1 cellular context compared by ENCODE assay signal in the genomic region with DNA sequence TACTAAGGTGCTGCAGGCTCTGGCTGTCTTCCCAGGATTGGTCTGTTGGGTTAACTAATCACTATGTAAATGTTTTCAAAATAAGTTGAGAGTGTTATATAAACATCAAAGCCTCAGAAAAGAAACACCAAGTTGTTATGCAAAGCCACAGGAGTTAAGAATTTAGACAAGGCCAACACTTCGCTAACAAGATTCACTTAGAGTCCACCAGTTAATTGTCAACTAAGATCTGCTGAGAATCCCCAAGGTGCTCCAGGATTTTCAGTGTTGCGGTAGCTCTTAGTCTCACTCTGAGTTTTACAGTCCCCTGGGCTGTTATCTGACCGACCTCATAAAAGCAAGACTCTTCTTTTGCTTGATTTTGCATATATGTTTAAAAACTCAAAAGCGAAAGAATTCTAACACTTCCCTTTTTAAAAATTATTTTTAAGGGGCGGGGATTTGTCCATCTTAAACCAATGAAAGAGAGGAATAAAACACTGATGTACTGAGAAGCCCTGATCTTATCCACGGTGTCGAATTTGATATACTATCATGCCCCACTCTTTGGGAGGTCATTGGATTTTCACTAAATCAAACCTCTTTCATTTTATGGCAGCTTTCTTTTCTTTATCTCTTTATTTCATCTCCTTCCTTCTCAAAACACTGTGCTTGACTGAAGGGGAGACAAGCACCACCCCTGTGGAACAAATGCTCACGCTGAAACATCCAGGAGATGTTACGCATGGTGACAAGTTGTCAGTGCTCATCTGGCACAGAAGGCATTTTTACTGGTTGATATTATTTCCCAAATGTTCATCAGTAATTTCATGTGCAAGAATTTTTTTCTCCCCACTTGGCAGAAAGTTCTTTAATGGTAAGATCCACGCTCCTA.
TF ChIP-seq lines count a peak whose summit lies in the region.

No MANE protein-coding gene starts in this region.

TF ChIP-seq in GM12878, 131 proteins besides CTCF, POLR2A, EP300 and RAD21 (continued from another document):
- TF ChIP-seq, protein P1, sequence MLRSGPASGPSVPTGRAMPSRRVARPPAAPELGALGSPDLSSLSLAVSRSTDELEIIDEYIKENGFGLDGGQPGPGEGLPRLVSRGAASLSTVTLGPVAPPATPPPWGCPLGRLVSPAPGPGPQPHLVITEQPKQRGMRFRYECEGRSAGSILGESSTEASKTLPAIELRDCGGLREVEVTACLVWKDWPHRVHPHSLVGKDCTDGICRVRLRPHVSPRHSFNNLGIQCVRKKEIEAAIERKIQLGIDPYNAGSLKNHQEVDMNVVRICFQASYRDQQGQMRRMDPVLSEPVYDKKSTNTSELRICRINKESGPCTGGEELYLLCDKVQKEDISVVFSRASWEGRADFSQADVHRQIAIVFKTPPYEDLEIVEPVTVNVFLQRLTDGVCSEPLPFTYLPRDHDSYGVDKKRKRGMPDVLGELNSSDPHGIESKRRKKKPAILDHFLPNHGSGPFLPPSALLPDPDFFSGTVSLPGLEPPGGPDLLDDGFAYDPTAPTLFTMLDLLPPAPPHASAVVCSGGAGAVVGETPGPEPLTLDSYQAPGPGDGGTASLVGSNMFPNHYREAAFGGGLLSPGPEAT (IDR thresholded peaks at IDR 0.05; ENCODE audit: low read depth): peak; percentile 77
- TF ChIP-seq, protein P2, sequence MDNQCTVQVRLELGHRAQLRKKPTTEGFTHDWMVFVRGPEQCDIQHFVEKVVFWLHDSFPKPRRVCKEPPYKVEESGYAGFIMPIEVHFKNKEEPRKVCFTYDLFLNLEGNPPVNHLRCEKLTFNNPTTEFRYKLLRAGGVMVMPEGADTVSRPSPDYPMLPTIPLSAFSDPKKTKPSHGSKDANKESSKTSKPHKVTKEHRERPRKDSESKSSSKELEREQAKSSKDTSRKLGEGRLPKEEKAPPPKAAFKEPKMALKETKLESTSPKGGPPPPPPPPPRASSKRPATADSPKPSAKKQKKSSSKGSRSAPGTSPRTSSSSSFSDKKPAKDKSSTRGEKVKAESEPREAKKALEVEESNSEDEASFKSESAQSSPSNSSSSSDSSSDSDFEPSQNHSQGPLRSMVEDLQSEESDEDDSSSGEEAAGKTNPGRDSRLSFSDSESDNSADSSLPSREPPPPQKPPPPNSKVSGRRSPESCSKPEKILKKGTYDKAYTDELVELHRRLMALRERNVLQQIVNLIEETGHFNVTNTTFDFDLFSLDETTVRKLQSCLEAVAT (IDR thresholded peaks at IDR 0.05): no peak
- peak; percentile 86 for TF ChIP-seq RUNX3 (IDR thresholded peaks at IDR 0.05; ENCODE audit: low read length)
- no peak for TF ChIP-seq HDAC6 (IDR thresholded peaks at IDR 0.05; ENCODE audit: unreplicated experiment)
- TF ChIP-seq, protein P3, sequence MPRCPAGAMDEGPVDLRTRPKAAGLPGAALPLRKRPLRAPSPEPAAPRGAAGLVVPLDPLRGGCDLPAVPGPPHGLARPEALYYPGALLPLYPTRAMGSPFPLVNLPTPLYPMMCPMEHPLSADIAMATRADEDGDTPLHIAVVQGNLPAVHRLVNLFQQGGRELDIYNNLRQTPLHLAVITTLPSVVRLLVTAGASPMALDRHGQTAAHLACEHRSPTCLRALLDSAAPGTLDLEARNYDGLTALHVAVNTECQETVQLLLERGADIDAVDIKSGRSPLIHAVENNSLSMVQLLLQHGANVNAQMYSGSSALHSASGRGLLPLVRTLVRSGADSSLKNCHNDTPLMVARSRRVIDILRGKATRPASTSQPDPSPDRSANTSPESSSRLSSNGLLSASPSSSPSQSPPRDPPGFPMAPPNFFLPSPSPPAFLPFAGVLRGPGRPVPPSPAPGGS (IDR thresholded peaks at IDR 0.05; ENCODE audit: borderline replicate concordance, insufficient read depth, low read depth, low read length, poor library complexity, severe bottlenecking): peak; percentile 21
- TF ChIP-seq, protein P4, sequence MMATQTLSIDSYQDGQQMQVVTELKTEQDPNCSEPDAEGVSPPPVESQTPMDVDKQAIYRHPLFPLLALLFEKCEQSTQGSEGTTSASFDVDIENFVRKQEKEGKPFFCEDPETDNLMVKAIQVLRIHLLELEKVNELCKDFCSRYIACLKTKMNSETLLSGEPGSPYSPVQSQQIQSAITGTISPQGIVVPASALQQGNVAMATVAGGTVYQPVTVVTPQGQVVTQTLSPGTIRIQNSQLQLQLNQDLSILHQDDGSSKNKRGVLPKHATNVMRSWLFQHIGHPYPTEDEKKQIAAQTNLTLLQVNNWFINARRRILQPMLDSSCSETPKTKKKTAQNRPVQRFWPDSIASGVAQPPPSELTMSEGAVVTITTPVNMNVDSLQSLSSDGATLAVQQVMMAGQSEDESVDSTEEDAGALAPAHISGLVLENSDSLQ (IDR thresholded peaks at IDR 0.05): 0 out of 2 replicates have a peak, but pooled peaks have one; percentile 30
- TF ChIP-seq CREB1 (IDR thresholded peaks at IDR 0.05; ENCODE audit: low read depth): 0 out of 2 replicates have a peak, but pooled peaks have one; percentile 7
- TF ChIP-seq, protein P5, sequence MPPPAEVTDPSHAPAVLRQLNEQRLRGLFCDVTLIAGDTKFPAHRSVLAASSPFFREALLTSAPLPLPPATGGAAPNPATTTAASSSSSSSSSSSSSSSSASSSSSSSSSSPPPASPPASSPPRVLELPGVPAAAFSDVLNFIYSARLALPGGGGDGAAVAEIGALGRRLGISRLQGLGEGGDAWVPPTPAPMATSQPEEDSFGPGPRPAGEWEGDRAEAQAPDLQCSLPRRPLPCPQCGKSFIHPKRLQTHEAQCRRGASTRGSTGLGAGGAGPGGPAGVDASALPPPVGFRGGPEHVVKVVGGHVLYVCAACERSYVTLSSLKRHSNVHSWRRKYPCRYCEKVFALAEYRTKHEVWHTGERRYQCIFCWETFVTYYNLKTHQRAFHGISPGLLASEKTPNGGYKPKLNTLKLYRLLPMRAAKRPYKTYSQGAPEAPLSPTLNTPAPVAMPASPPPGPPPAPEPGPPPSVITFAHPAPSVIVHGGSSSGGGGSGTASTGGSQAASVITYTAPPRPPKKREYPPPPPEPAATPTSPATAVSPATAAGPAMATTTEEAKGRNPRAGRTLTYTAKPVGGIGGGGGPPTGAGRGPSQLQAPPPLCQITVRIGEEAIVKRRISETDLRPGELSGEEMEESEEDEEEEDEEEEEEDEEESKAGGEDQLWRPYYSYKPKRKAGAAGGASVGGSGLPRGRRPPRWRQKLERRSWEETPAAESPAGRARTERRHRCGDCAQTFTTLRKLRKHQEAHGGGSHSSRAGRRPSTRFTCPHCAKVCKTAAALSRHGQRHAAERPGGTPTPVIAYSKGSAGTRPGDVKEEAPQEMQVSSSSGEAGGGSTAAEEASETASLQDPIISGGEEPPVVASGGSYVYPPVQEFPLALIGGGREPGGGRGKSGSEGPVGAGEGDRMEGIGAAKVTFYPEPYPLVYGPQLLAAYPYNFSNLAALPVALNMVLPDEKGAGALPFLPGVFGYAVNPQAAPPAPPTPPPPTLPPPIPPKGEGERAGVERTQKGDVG (CRISPR knock-in tag; IDR thresholded peaks at IDR 0.05): no peak
- TF ChIP-seq IKZF2 (IDR thresholded peaks at IDR 0.05): peak; percentile 90 to 91
- TF ChIP-seq BCL11A (IDR thresholded peaks at IDR 0.05; ENCODE audit: low read depth, low read length): peak; percentile 61; the same call in 1 of the 2 replicates
- TF ChIP-seq ZNF217 (IDR thresholded peaks at IDR 0.05): peak; percentile 35; the same call in 1 of the 2 replicates
- TF ChIP-seq, protein P6, sequence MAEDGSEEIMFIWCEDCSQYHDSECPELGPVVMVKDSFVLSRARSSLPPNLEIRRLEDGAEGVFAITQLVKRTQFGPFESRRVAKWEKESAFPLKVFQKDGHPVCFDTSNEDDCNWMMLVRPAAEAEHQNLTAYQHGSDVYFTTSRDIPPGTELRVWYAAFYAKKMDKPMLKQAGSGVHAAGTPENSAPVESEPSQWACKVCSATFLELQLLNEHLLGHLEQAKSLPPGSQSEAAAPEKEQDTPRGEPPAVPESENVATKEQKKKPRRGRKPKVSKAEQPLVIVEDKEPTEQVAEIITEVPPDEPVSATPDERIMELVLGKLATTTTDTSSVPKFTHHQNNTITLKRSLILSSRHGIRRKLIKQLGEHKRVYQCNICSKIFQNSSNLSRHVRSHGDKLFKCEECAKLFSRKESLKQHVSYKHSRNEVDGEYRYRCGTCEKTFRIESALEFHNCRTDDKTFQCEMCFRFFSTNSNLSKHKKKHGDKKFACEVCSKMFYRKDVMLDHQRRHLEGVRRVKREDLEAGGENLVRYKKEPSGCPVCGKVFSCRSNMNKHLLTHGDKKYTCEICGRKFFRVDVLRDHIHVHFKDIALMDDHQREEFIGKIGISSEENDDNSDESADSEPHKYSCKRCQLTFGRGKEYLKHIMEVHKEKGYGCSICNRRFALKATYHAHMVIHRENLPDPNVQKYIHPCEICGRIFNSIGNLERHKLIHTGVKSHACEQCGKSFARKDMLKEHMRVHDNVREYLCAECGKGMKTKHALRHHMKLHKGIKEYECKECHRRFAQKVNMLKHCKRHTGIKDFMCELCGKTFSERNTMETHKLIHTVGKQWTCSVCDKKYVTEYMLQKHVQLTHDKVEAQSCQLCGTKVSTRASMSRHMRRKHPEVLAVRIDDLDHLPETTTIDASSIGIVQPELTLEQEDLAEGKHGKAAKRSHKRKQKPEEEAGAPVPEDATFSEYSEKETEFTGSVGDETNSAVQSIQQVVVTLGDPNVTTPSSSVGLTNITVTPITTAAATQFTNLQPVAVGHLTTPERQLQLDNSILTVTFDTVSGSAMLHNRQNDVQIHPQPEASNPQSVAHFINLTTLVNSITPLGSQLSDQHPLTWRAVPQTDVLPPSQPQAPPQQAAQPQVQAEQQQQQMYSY (CRISPR knock-in tag; IDR thresholded peaks at IDR 0.05): no peak
- TF ChIP-seq CREM (IDR thresholded peaks at IDR 0.05; ENCODE audit: low read depth): no peak
- no peak for TF ChIP-seq RBBP5 (conservative IDR thresholded peaks at IDR 0.05)
- TF ChIP-seq CHD1 (IDR thresholded peaks at IDR 0.05; ENCODE audit: low read depth, low read length): 0 out of 2 replicates have a peak, but pooled peaks have one; percentile 50
- TF ChIP-seq SREBF2 (IDR thresholded peaks at IDR 0.05; ENCODE audit: low read length): no peak
- TF ChIP-seq RELA (IDR thresholded peaks at IDR 0.05; ENCODE audit: borderline replicate concordance, partially characterized antibody): no peak
